ENCODE assay signal across 24 cellular contexts in genomic region chr6:157951828-157952227, GRCh38.
"Had no signal": no experiment of that assay in that cellular context is flagged by ENCODE, and none has a peak within 500 bp of the region (broad histone marks: within the 10 kb centered on the region; RNA-seq: fewer than 3 reads in every experiment).

No MANE protein-coding gene starts in this region.

- H3K36me3 ChIP-seq: sigmoid colon had no signal

- H3K4me1 ChIP-seq: parathyroid adenoma had no signal

- H3K36me3 Mint-ChIP-seq: immature natural killer cell had no signal

- H3K27me3 Mint-ChIP-seq: activated T-cell treated with anti-CD3 and anti-CD28 coated beads, Interleukin-2, amount 50 U/mL, for 24 hours had no signal

- DNase-seq: activated B cell treated with CpG ODN at 0.5 μM for 24 hours; activated CD4-positive, alpha-beta T cell treated with anti-CD3 and anti-CD28 coated beads for 36 hours; activated CD4-positive, alpha-beta T cell treated with anti-CD3 and anti-CD28 coated beads, Interleukin-2, amount 50 U/mL, for 4 hours; activated CD8-positive, alpha-beta memory T cell treated with anti-CD3 and anti-CD28 coated beads for 24 hours; activated CD8-positive, alpha-beta memory T cell treated with anti-CD3 and anti-CD28 coated beads, Interleukin-2, amount 50 U/mL, for 4 hours; activated effector memory CD4-positive, alpha-beta T cell treated with Interleukin-2 at 50 U/mL for 16 hours; activated naive CD4-positive, alpha-beta T cell treated with anti-CD3 and anti-CD28 coated beads for 36 hours; activated T-cell treated with anti-CD3 and anti-CD28 coated beads, Interleukin-2, amount 50 U/mL, for 24 hours; amygdala; cerebellar nuclear complex; cortex of kidney; effector CD4-positive, alpha-beta T cell; erythroblast; foreskin fibroblast; immature natural killer cell; left ventricle myocardium superior; mammary epithelial cell; midbrain; nucleus accumbens; sigmoid colon; stimulated activated CD4-positive, alpha-beta T cell treated with anti-CD3 and anti-CD28 coated beads, Interleukin-4, amount 100 ng/mL, for 1 hour; stimulated activated naive CD8-positive, alpha-beta T cell treated with anti-CD3 and anti-CD28 coated beads, Interleukin-15, Interleukin-2, amounts not matched to agents 100 U/mL and 50 U/mL, for 24 hours; T-helper 17 cell had no signal

- H3K27ac Mint-ChIP-seq: activated B cell treated with CpG ODN at 0.5 μM for 24 hours; activated CD4-positive, alpha-beta T cell treated with anti-CD3 and anti-CD28 coated beads for 36 hours; activated naive CD4-positive, alpha-beta T cell treated with anti-CD3 and anti-CD28 coated beads for 36 hours; activated T-cell treated with anti-CD3 and anti-CD28 coated beads, Interleukin-2, amount 50 U/mL, for 24 hours; immature natural killer cell; T-helper 17 cell had no signal

- H3K9me3 ChIP-seq: sigmoid colon had no signal

- H3K27ac ChIP-seq: parathyroid adenoma, sigmoid colon had no signal

- H3K4me3 ChIP-seq: sigmoid colon had no signal

- ATAC-seq: activated CD4-positive, alpha-beta T cell treated with anti-CD3 and anti-CD28 coated beads for 36 hours; left ventricle myocardium superior; stimulated activated naive CD8-positive, alpha-beta T cell treated with anti-CD3 and anti-CD28 coated beads, Interleukin-15, Interleukin-2, amounts not matched to agents 100 U/mL and 50 U/mL, for 24 hours; T-helper 17 cell had no signal

- H3K4me1 Mint-ChIP-seq: immature natural killer cell, T-helper 17 cell had no signal

- H3K4me3 Mint-ChIP-seq: activated B cell treated with CpG ODN at 0.5 μM for 24 hours; activated CD4-positive, alpha-beta T cell treated with anti-CD3 and anti-CD28 coated beads for 36 hours; activated naive CD4-positive, alpha-beta T cell treated with anti-CD3 and anti-CD28 coated beads for 36 hours; activated T-cell treated with anti-CD3 and anti-CD28 coated beads, Interleukin-2, amount 50 U/mL, for 24 hours; immature natural killer cell; T-helper 17 cell had no signal

- H3K27me3 ChIP-seq: sigmoid colon had no signal
